9 cellular contexts compared by ENCODE assay signal in genomic region chr15:41989573-41990242, GRCh38. TPM values are rescaled to one million over a fixed set of nuclear protein-coding genes. Genes with fewer than 3 reads are reported as not detected.
DNase-seq lines count a peak whose midpoint lies in the region; ATAC-seq and TF ChIP-seq lines count a peak whose summit lies in the region.
"Had no signal": no experiment of that assay in that cellular context is flagged by ENCODE, and none has a peak within 500 bp of the region (broad histone marks: within the 10 kb centered on the region; RNA-seq: fewer than 3 reads in every experiment).

No MANE protein-coding gene starts in this region.

- no peak overlapping the region for H3K4me3 ChIP-seq in sigmoid colon
- H3K4me3 ChIP-seq: skin epidermis had no signal

- no peak for TF ChIP-seq EP300 in sigmoid colon (IDR thresholded peaks at IDR 0.05)

- H3K4me1 ChIP-seq in sigmoid colon: no peaks in the 10 kb centered on the region

- H3K27ac ChIP-seq in sigmoid colon: no peak overlapping the region
- H3K27ac ChIP-seq: skin epidermis had no signal

- intact Hi-C loops in sigmoid colon (cut with DNase I): loop anchor here (1.0 to 5.0 kb wide), 3 partner anchors 68 to 149 kb away; no protein-coding TSS in a partner anchor

- no peak for TF ChIP-seq POLR2A in sigmoid colon (IDR thresholded peaks at IDR 0.05)

- DNase-seq in NCI-H446 (lab: John Stamatoyannopoulos, UW) (peak; percentile 26 to 67), NCI-H446 treated with DMSO at 0.1 percent for 48 hours (lab: John Stamatoyannopoulos, UW) (no peak), LoVo (ENCODE audit: low spot score) (peak; percentile 75), T-helper 9 cell (peak; percentile 79), anterior cingulate cortex (lab: John Stamatoyannopoulos, UW) (peak in 57 of 58 donors; percentile 8 to 89 (median 58)), hepatic stellate cell (ENCODE audit: low spot score) (peak; percentile 88), sigmoid colon (peak; percentile 85)

- peak; percentile 72 to 98 (median 86) for TF ChIP-seq CTCF in sigmoid colon (IDR thresholded peaks at IDR 0.05)

- ATAC-seq in GM21447 (IDR thresholded peaks at IDR 0.05; ENCODE audit: unreplicated experiment): no peak

- no peaks in the 10 kb centered on the region for H3K36me3 ChIP-seq in sigmoid colon

- no peaks in the 10 kb centered on the region for H3K9me3 ChIP-seq in sigmoid colon

- peaks cover 0 to 12% (median 0%) of the 10 kb centered on the region in 3 donors for H3K27me3 ChIP-seq in sigmoid colon

- WGBS in sigmoid colon, 2 donors: 20 to 23% methylated on average over 9 of the region's 9 CpGs

RNA-seq across cellular contexts. Expression of gene EHD4, which starts 17.4 kb away (rescaled TPM):
- 10 to 100 TPM in 3 of 4 donors, 1 to 10 TPM in 1; 8.9 to 13.0 (median 11.3) TPM for total RNA-seq in sigmoid colon
- polyA plus RNA-seq in sigmoid colon: 10 to 100 TPM; 16.8 to 37.0 (median 30.5) TPM

RNA-seq across cellular contexts. Expression of gene PLA2G4E, which starts 31.1 kb away (rescaled TPM):
- total RNA-seq in sigmoid colon: not detected
- under 1 TPM in 1 of 3 donors, not detected in 2; 0.13 TPM for polyA plus RNA-seq in sigmoid colon
